In genomic region chr12:123232807-123233504, GRCh38 we compare ENCODE assay signal across 1 cellular context.
TF ChIP-seq lines count a peak whose summit lies in the region.

Gene MPHOSPH9 (minus strand): TSS chr12:123233141. CDS start chr12:123230364, 2,777 bp downstream.
Gene MTRFR (plus strand): TSS chr12:123233436. CDS start chr12:123253675, 20,239 bp downstream.

TF ChIP-seq in HepG2, 621 proteins besides CTCF, POLR2A, EP300 and RAD21 (continued from another document and continues in another):
- TF ChIP-seq ZNF432 (CRISPR knock-in tag; IDR thresholded peaks at IDR 0.05; ENCODE audit: borderline replicate concordance) = no peak
- TF ChIP-seq GRHL1 (CRISPR knock-in tag; conservative IDR thresholded peaks at IDR 0.05) = no peak
- no peak for TF ChIP-seq PLRG1 (conservative IDR thresholded peaks at IDR 0.05)
- 0 out of 2 replicates have a peak, but pooled peaks have one; percentile 44 for TF ChIP-seq TGIF2 (CRISPR knock-in tag; IDR thresholded peaks at IDR 0.05)
- peak; percentile 94 for TF ChIP-seq SRSF1 (optimal IDR thresholded peaks at IDR 0.05; ENCODE audit: low read depth, low read length)
- no peak; the same call in 1 of the 2 replicates for TF ChIP-seq ZBTB34 (CRISPR knock-in tag; IDR thresholded peaks at IDR 0.05)
- TF ChIP-seq ZNF276 (CRISPR knock-in tag; IDR thresholded peaks at IDR 0.05; ENCODE audit: low read depth) = peak; percentile 88
- no peak for TF ChIP-seq ZNF672 (CRISPR knock-in tag; IDR thresholded peaks at IDR 0.05)
- TF ChIP-seq KDM3A (CRISPR knock-in tag; IDR thresholded peaks at IDR 0.05; ENCODE audit: low read depth) = peak; percentile 80; the same call in 1 of the 2 replicates
- no peak; the same call in 1 of the 2 replicates for TF ChIP-seq ZNF281 (CRISPR knock-in tag; IDR thresholded peaks at IDR 0.05; ENCODE audit: borderline replicate concordance)
- peak; percentile 7; the same call in 1 of the 2 replicates for TF ChIP-seq ZBTB25 (CRISPR knock-in tag; IDR thresholded peaks at IDR 0.05)
- peak; percentile 68; the same call in 1 of the 2 replicates for TF ChIP-seq ZNF816 (CRISPR knock-in tag; IDR thresholded peaks at IDR 0.05; ENCODE audit: borderline replicate concordance)
- 0 out of 2 replicates have a peak, but pooled peaks have one; percentile 35 for TF ChIP-seq ZBTB26 (CRISPR knock-in tag; IDR thresholded peaks at IDR 0.05; ENCODE audit: borderline replicate concordance)
- TF ChIP-seq CREM (IDR thresholded peaks at IDR 0.05) = peak; percentile 12; the same call in 1 of the 2 replicates
- no peak for TF ChIP-seq CREM (CRISPR knock-in tag; IDR thresholded peaks at IDR 0.05)
- no peak for TF ChIP-seq PAF1 (CRISPR knock-in tag; IDR thresholded peaks at IDR 0.05)
- 0 out of 2 replicates have a peak, but pooled peaks have one; percentile 60 for TF ChIP-seq ZNF318 (CRISPR knock-in tag; IDR thresholded peaks at IDR 0.05)
- TF ChIP-seq ZNF430 (CRISPR knock-in tag; IDR thresholded peaks at IDR 0.05) = peak; percentile 92
- no peak for TF ChIP-seq ZFP36L2 (CRISPR knock-in tag; IDR thresholded peaks at IDR 0.05)
- peak; percentile 98 for TF ChIP-seq ZFX (CRISPR knock-in tag; IDR thresholded peaks at IDR 0.05; ENCODE audit: low read depth)
- no peak for TF ChIP-seq CEBPZ (IDR thresholded peaks at IDR 0.05; ENCODE audit: low read length)
- no peak for TF ChIP-seq ZNF670 (CRISPR knock-in tag; IDR thresholded peaks at IDR 0.05; ENCODE audit: borderline replicate concordance)
- TF ChIP-seq SNAPC5 (CRISPR knock-in tag; IDR thresholded peaks at IDR 0.05; ENCODE audit: borderline replicate concordance) = no peak
- TF ChIP-seq CC2D1A (CRISPR knock-in tag; IDR thresholded peaks at IDR 0.05) = no peak
- no peak for TF ChIP-seq NCOA1 (CRISPR knock-in tag; IDR thresholded peaks at IDR 0.05)
- TF ChIP-seq SAP130 (CRISPR knock-in tag; IDR thresholded peaks at IDR 0.05; ENCODE audit: low read depth) = peak; percentile 96
- TF ChIP-seq ZNF12 (CRISPR knock-in tag; IDR thresholded peaks at IDR 0.05) = no peak
- no peak for TF ChIP-seq SYNCRIP (IDR thresholded peaks at IDR 0.05; ENCODE audit: insufficient read depth, low read depth, low read length)
- TF ChIP-seq MXD3 (CRISPR knock-in tag; IDR thresholded peaks at IDR 0.05) = peak; percentile 73
- peak; percentile 94; the same call in 1 of the 2 replicates for TF ChIP-seq ZNF713 (CRISPR knock-in tag; IDR thresholded peaks at IDR 0.05)
- TF ChIP-seq ZNF737 (CRISPR knock-in tag; IDR thresholded peaks at IDR 0.05; ENCODE audit: borderline replicate concordance) = peak; percentile 76; the same call in 1 of the 2 replicates
- no peak for TF ChIP-seq SATB2 (CRISPR knock-in tag; IDR thresholded peaks at IDR 0.05)
- peak; percentile 93; the same call in 1 of the 2 replicates for TF ChIP-seq KLF11 (CRISPR knock-in tag; IDR thresholded peaks at IDR 0.05)
- TF ChIP-seq ZNF747 (CRISPR knock-in tag; IDR thresholded peaks at IDR 0.05; ENCODE audit: borderline replicate concordance) = peak; percentile 58; the same call in 1 of the 2 replicates
